Comparison of ENCODE assay signal across 8 cellular contexts in the genomic region with DNA sequence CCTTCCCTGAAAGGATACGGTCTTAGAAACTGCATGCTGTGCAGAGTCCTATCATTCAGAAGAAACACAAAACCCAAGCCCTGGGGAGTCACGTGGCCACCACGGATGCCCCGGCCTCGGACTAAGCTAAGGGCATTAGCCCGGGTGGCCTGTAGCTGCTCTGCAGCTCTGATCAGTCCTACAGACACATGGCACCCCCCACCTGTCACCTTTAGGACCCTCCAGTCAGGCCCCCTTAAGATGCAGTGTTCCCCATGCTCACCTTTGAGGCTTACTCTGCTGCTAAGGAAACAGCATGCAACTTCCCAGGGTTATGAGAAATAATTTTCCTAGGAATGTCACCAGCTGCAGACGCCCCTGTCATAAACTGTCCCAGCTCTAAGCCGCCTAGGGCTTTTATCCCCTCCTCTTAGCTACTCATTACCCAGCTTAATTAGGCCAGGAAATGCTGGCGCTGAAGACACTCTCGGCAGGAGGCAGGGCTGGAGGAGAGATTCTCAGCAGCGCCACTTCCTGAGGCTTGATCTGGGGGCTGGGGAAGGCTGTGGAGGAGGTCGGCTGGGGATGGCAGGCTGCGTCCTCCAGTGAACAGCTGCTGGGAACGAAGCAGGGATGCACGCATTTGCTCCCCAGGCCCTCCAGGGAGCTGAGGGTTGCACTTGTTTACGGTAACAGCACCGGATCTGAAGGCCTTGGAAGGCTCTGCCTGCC. TPM values are rescaled to one million over a fixed set of nuclear protein-coding genes. Genes with fewer than 3 reads are reported as not detected.
DNase-seq lines count a peak whose midpoint lies in the region; ATAC-seq lines count a peak whose summit lies in the region.

No MANE protein-coding gene starts in this region.

- H3K36me3 Mint-ChIP-seq in T-helper 1 cell treated with Interleukin-12 subunit alpha and Interleukin-12 subunit beta and Interleukin-4 antibody, amounts not matched to agents 30 μg/mL and 1 μg/mL, for 36 hours (ENCODE audit: low read depth): no peaks in the 10 kb centered on the region

- peak overlapping the region; percentile 15 for H3K14ac ChIP-seq in neuronal stem cell (ENCODE audit: low read length)

- no peak overlapping the region for H2BK12ac ChIP-seq in neuronal stem cell (ENCODE audit: low read length)

- no peaks in the 10 kb centered on the region for H3K79me1 ChIP-seq in neuronal stem cell (ENCODE audit: low read depth, low read length)

- H3K9me3 Mint-ChIP-seq in T-helper 1 cell treated with Interleukin-12 subunit alpha and Interleukin-12 subunit beta and Interleukin-4 antibody, amounts not matched to agents 30 μg/mL and 1 μg/mL, for 36 hours: no peaks in the 10 kb centered on the region

- peak overlapping the region; percentile 50 for H3K4me2 ChIP-seq in neuronal stem cell (ENCODE audit: insufficient read depth, low read length, poor library complexity, severe bottlenecking)

- H2BK120ac ChIP-seq in neuronal stem cell (ENCODE audit: low read depth, low read length): no peak overlapping the region

- DNase-seq in T-helper 1 cell (no peak), astrocyte of the hippocampus (ENCODE audit: low read depth, low spot score) (peak; percentile 17), neuronal stem cell (ENCODE audit: low spot score) (peak; percentile 83), RPMI8226 (no peak), T-helper 9 cell (no peak)

- no peaks in the 10 kb centered on the region for H3K9me3 ChIP-seq in KOPT-K1 (ENCODE audit: insufficient read depth, low read length, poor library complexity, severe bottlenecking)
- H3K9me3 ChIP-seq in neuronal stem cell (replicated peaks in 1 of 2; ENCODE audit: control insufficient read depth in 2 of 2, insufficient read depth in 1 of 2, low read depth in 1 of 2, low read length in 2 of 2): no peaks in the 10 kb centered on the region

- peak overlapping the region; percentile 97 for H2BK5ac ChIP-seq in neuronal stem cell (ENCODE audit: low read length)

- H3K27ac Mint-ChIP-seq in T-helper 1 cell treated with Interleukin-12 subunit alpha and Interleukin-12 subunit beta and Interleukin-4 antibody, amounts not matched to agents 30 μg/mL and 1 μg/mL, for 36 hours: peak overlapping the region; percentile 76

- H3K27me3 ChIP-seq in neuronal stem cell (ENCODE audit: control insufficient read depth in 3 of 3, insufficient read depth in 3 of 3, low read depth in 1 of 3, low read length in 3 of 3): no peaks in the 10 kb centered on the region

- H3K4me3 Mint-ChIP-seq in T-helper 1 cell treated with Interleukin-12 subunit alpha and Interleukin-12 subunit beta and Interleukin-4 antibody, amounts not matched to agents 30 μg/mL and 1 μg/mL, for 36 hours: peak overlapping the region; percentile 37

- H2AK5ac ChIP-seq in neuronal stem cell (ENCODE audit: low read depth, low read length): peak overlapping the region; percentile 2

- peak overlapping the region; percentile 80 for H2AFZ ChIP-seq in neuronal stem cell (ENCODE audit: low read length)

- H2BK15ac ChIP-seq in neuronal stem cell (ENCODE audit: low read length): peak overlapping the region; percentile 1

- H3K4me3 ChIP-seq in neuronal stem cell (ENCODE audit: low read length in 2 of 2): peak overlapping the region in 1 of 2 donors; percentile 36

- H3K27ac ChIP-seq in KOPT-K1 (ENCODE audit: low read depth, low read length, poor library complexity, severe bottlenecking) (peak overlapping the region; percentile 39), neuronal stem cell (replicated peaks; ENCODE audit: low read length) (peak overlapping the region; percentile 95)

- H3K18ac ChIP-seq in neuronal stem cell (ENCODE audit: low read length): peak overlapping the region; percentile 76

- H3K27me3 Mint-ChIP-seq in T-helper 1 cell treated with Interleukin-12 subunit alpha and Interleukin-12 subunit beta and Interleukin-4 antibody, amounts not matched to agents 30 μg/mL and 1 μg/mL, for 36 hours (ENCODE audit: low read depth): no peaks in the 10 kb centered on the region

- no peak overlapping the region for H4K8ac ChIP-seq in neuronal stem cell (ENCODE audit: low read depth, low read length)

- no CpG with 5 or more reads among the region's 17 CpGs for WGBS in neuronal stem cell (ENCODE audit: extremely low coverage in 2 of 2, insufficient read length in 2 of 2, insufficient replicate concordance in 1 of 2), 2 donors

- H3K23ac ChIP-seq in neuronal stem cell (ENCODE audit: low read depth, low read length, poor library complexity): peak overlapping the region; percentile 40

- no peaks in the 10 kb centered on the region for H3K36me3 ChIP-seq in KOPT-K1 (ENCODE audit: insufficient read depth, low read length)
- no peaks in the 10 kb centered on the region for H3K36me3 ChIP-seq in neuronal stem cell (replicated peaks in 1 of 2; ENCODE audit: control insufficient read depth in 2 of 2, insufficient read depth in 2 of 2, low read length in 2 of 2)

- H3K4ac ChIP-seq in neuronal stem cell (ENCODE audit: low read length): no peak overlapping the region

- H4K91ac ChIP-seq in neuronal stem cell (ENCODE audit: low read depth, low read length, poor library complexity): no peak overlapping the region

- peaks cover 37% of the 10 kb centered on the region for H3K4me1 Mint-ChIP-seq in T-helper 1 cell treated with Interleukin-12 subunit alpha and Interleukin-12 subunit beta and Interleukin-4 antibody, amounts not matched to agents 30 μg/mL and 1 μg/mL, for 36 hours (ENCODE audit: low read depth)

- H3K4me1 ChIP-seq in neuronal stem cell (ENCODE audit: control insufficient read depth in 2 of 2, insufficient read depth in 1 of 2, low read depth in 1 of 2, low read length in 2 of 2): peaks cover 38 to 60% of the 10 kb centered on the region in 2 donors

- no peak for ATAC-seq in HG02870 (IDR thresholded peaks at IDR 0.05; ENCODE audit: unreplicated experiment)

- H3K9ac ChIP-seq in neuronal stem cell (ENCODE audit: low read depth, low read length, poor library complexity): no peak overlapping the region

RNA-seq across cellular contexts. Expression of gene ADA2, which starts 47.2 kb away (rescaled TPM):
- 35.3 TPM for polyA plus RNA-seq in neuronal stem cell (2013, experiment 1 of 2)
- 35.4 TPM for polyA plus RNA-seq in neuronal stem cell (2013, experiment 2 of 2)

Comparison
In these comparisons a context has a peak if more than half of its experiments do, and no peak if none do; other contexts are left out.
1. DNase-seq: peak in astrocyte of the hippocampus (single experiment) and neuronal stem cell (single experiment); none in T-helper 1 cell (0 of 5), RPMI8226 (single experiment) and T-helper 9 cell (single experiment).